In genomic region chr9:76592105-76593010, GRCh38 we compare ENCODE assay signal across 16 cellular contexts.
DNase-seq lines count a peak whose midpoint lies in the region; ATAC-seq and TF ChIP-seq lines count a peak whose summit lies in the region.
"Had no signal": no experiment of that assay in that cellular context is flagged by ENCODE, and none has a peak within 500 bp of the region (broad histone marks: within the 10 kb centered on the region; RNA-seq: fewer than 3 reads in every experiment).

No MANE protein-coding gene starts in this region.

- H2AFZ ChIP-seq in neural progenitor cell (replicated peaks), result no peak overlapping the region

- peaks cover 3% of the 10 kb centered on the region for H3K27me3 Mint-ChIP-seq in endodermal cell (ENCODE audit: insufficient read depth)
- peaks cover 4% of the 10 kb centered on the region for H3K27me3 Mint-ChIP-seq in neural progenitor cell (ENCODE audit: insufficient read depth, low read depth)
- H3K27me3 Mint-ChIP-seq in HFFc6 (ENCODE audit: insufficient read depth), result peaks cover 6% of the 10 kb centered on the region

- no peaks in the 10 kb centered on the region for H3K9me3 Mint-ChIP-seq in endodermal cell
- H3K9me3 Mint-ChIP-seq in neural progenitor cell, result peaks cover 1% of the 10 kb centered on the region
- H3K9me3 Mint-ChIP-seq in HFFc6, result no peaks in the 10 kb centered on the region
- H3K9me3 Mint-ChIP-seq: activated B cell treated with CpG ODN at 0.5 μM for 24 hours had no signal

- intact Hi-C loops in right cardiac atrium (cut with DNase I), result no loop called here

- no peaks in the 10 kb centered on the region for H4K20me1 ChIP-seq in neural progenitor cell (ENCODE audit: low read depth)
- H4K20me1 ChIP-seq: BLaER1 had no signal

- H3F3A ChIP-seq in neural progenitor cell (ENCODE audit: low read depth), result peaks cover 42% of the 10 kb centered on the region

- no peaks in the 10 kb centered on the region for H3K9me3 ChIP-seq in endodermal cell (ENCODE audit: control insufficient read depth, low read length)
- H3K9me3 ChIP-seq in neural progenitor cell (ENCODE audit: low read depth), result no peaks in the 10 kb centered on the region
- H3K9me3 ChIP-seq in right cardiac atrium (ENCODE audit: control insufficient read depth, low read length), result no peaks in the 10 kb centered on the region
- H3K9me3 ChIP-seq: BLaER1, SK-N-SH had no signal

- H3K36me3 Mint-ChIP-seq in endodermal cell (ENCODE audit: low read depth) (no peaks in the 10 kb centered on the region), neural progenitor cell (no peaks in the 10 kb centered on the region), HFFc6 (ENCODE audit: low read depth) (no peaks in the 10 kb centered on the region)

- H3K4me3 Mint-ChIP-seq in endodermal cell (no peak overlapping the region), neural progenitor cell (peak overlapping the region; percentile 70), HFFc6 (no peak overlapping the region)
- H3K4me3 Mint-ChIP-seq: activated B cell treated with CpG ODN at 0.5 μM for 24 hours had no signal

- peak; percentile 27 for DNase-seq in ELF-1 (ENCODE audit: low read depth, low spot score)
- peak; percentile 89 for DNase-seq in NB4 (ENCODE audit: low read depth)
- no peak for DNase-seq in endodermal cell
- peak; percentile 45 for DNase-seq in neural progenitor cell (ENCODE audit: low spot score)
- no peak for DNase-seq in HFFc6
- DNase-seq in right cardiac atrium, result no peak
- no peak for DNase-seq in stimulated activated CD4-positive, alpha-beta T cell treated with anti-CD3 and anti-CD28 coated beads, Interleukin-4, amount 100 ng/mL, for 1 hour
- DNase-seq in DMS114 treated with DMSO at 0.1 percent for 48 hours (lab: John Stamatoyannopoulos, UW; ENCODE audit: unreplicated experiment), result no peak
- DNase-seq: activated B cell treated with CpG ODN at 0.5 μM for 24 hours; GF-D8; NCI-H1105; NCI-H526; SK-N-SH; stimulated activated CD4-positive, alpha-beta T cell treated with anti-CD3 and anti-CD28 coated beads, Interleukin-12 subunit alpha, Interleukin-12 subunit beta, amount 100 ng/mL, for 4 hours had no signal

- H3K27ac ChIP-seq in endodermal cell (ENCODE audit: low read depth, low read length) (peak overlapping the region; percentile 55), neural progenitor cell (peak overlapping the region; percentile 15), right cardiac atrium (ENCODE audit: low read length) (no peak overlapping the region)
- H3K27ac ChIP-seq: BLaER1, epithelial cell of prostate had no signal

- no peaks in the 10 kb centered on the region for H3K27me3 ChIP-seq in endodermal cell (ENCODE audit: control insufficient read depth, insufficient read depth, low read length, poor library complexity, severe bottlenecking)
- no peaks in the 10 kb centered on the region for H3K27me3 ChIP-seq in neural progenitor cell
- no peaks in the 10 kb centered on the region for H3K27me3 ChIP-seq in right cardiac atrium (ENCODE audit: control insufficient read depth, insufficient read depth)
- H3K27me3 ChIP-seq: BLaER1 had no signal

- H3K79me2 ChIP-seq in neural progenitor cell (ENCODE audit: low read depth), result no peaks in the 10 kb centered on the region

- H3K4me1 Mint-ChIP-seq in endodermal cell (peaks cover 36% of the 10 kb centered on the region), neural progenitor cell (peaks cover 49% of the 10 kb centered on the region), HFFc6 (ENCODE audit: low read depth) (peaks cover 22% of the 10 kb centered on the region)

- no peak for ATAC-seq in right cardiac atrium

- no peaks in the 10 kb centered on the region for H3K36me3 ChIP-seq in endodermal cell (ENCODE audit: control insufficient read depth, insufficient read depth, low read length)
- H3K36me3 ChIP-seq in neural progenitor cell, result no peaks in the 10 kb centered on the region
- H3K36me3 ChIP-seq: BLaER1 had no signal

- 57 to 62% methylated on average over 3 to 6 of the region's 6 CpGs for WGBS in endodermal cell (ENCODE audit: insufficient coverage in 1 of 2, insufficient read length in 1 of 2), 2 experiments
- WGBS in right cardiac atrium, result 67% methylated on average over 6 of the region's 6 CpGs

- peak; percentile 25 for TF ChIP-seq POLR2A in NB4 (IDR thresholded peaks at IDR 0.05; ENCODE audit: extremely low read depth, insufficient read length)

- peak overlapping the region; percentile 31 for H3K27ac Mint-ChIP-seq in endodermal cell
- peak overlapping the region; percentile 82 for H3K27ac Mint-ChIP-seq in neural progenitor cell
- H3K27ac Mint-ChIP-seq in HFFc6, result no peak overlapping the region
- H3K27ac Mint-ChIP-seq: activated B cell treated with CpG ODN at 0.5 μM for 24 hours had no signal

- H3K9ac ChIP-seq in endodermal cell (ENCODE audit: extremely low read depth, low read length, poor library complexity, severe bottlenecking) (no peak overlapping the region), neural progenitor cell (no peak overlapping the region)
- H3K9ac ChIP-seq: BLaER1, SK-N-SH had no signal

- H3K4me3 ChIP-seq in NB4 (ENCODE audit: low read depth, low read length) (peak overlapping the region; percentile 69), endodermal cell (ENCODE audit: low read length) (peak overlapping the region; percentile 5), neural progenitor cell (peak overlapping the region; percentile 3), right cardiac atrium (ENCODE audit: low read length) (no peak overlapping the region)
- H3K4me3 ChIP-seq: BLaER1 had no signal

- TF ChIP-seq CTCF in NB4 (IDR thresholded peaks at IDR 0.05; ENCODE audit: low read depth, low read length) (no peak), endodermal cell (conservative IDR thresholded peaks at IDR 0.05) (no peak), neural progenitor cell (IDR thresholded peaks at IDR 0.05) (no peak), HFFc6 (IDR thresholded peaks at IDR 0.05) (no peak)

- H3K4me1 ChIP-seq in endodermal cell (ENCODE audit: control insufficient read depth, insufficient read depth, low read length), result peaks cover 25% of the 10 kb centered on the region
- peaks cover 36% of the 10 kb centered on the region for H3K4me1 ChIP-seq in neural progenitor cell
- H3K4me1 ChIP-seq in right cardiac atrium (ENCODE audit: control insufficient read depth, insufficient read depth, low read length), result peaks cover 4% of the 10 kb centered on the region
- H3K4me1 ChIP-seq: BLaER1 had no signal

- H3K4me2 ChIP-seq in neural progenitor cell, result peak overlapping the region; percentile 63
- H3K4me2 ChIP-seq: BLaER1, SK-N-SH had no signal

Comparison
In these comparisons a context has a peak if more than half of its experiments do, and no peak if none do; other contexts are left out.
1. DNase-seq: peak in ELF-1 (single experiment), NB4 (single experiment) and neural progenitor cell (single experiment); none in endodermal cell (single experiment), HFFc6 (single experiment), right cardiac atrium (0 of 3), stimulated activated CD4-positive, alpha-beta T cell treated with anti-CD3 and anti-CD28 coated beads, Interleukin-4, amount 100 ng/mL, for 1 hour (single experiment) and DMS114 treated with DMSO at 0.1 percent for 48 hours (single experiment).